In the genomic region with DNA sequence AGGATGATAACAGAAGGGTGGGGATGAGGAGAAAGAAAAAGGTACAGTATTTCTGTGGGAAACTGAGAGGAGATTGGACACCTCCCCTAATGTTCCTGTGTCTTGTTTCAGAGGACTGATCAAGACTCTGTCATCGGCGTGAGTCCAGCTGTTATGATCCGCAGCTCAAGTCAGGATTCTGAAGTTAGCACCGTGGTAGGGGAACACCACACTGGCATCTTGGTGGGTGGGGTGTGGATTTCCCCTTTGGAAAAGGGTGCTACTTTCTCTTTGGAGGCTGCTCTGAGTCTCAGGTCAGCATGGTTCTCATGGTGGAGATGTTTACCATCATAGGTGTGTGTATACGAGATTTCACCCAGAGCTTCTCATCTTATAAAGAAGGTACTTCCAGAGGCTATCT, we compare ENCODE assay signal across 23 cellular contexts. TPM values are rescaled to one million over a fixed set of nuclear protein-coding genes. Genes with fewer than 3 reads are reported as not detected.
DNase-seq lines count a peak whose midpoint lies in the region; ATAC-seq and TF ChIP-seq lines count a peak whose summit lies in the region.
"Had no signal": no experiment of that assay in that cellular context is flagged by ENCODE, and none has a peak within 500 bp of the region (broad histone marks: within the 10 kb centered on the region; RNA-seq: fewer than 3 reads in every experiment).

No MANE protein-coding gene starts in this region.

- no peaks in the 10 kb centered on the region for H3K4me1 ChIP-seq in left ventricle myocardium inferior
- H3K4me1 ChIP-seq: BE2C had no signal

- H3K4me1 Mint-ChIP-seq in activated CD4-positive, alpha-beta T cell treated with anti-CD3 and anti-CD28 coated beads for 36 hours: no peaks in the 10 kb centered on the region
- H3K4me1 Mint-ChIP-seq: CD14-positive monocyte had no signal

- no peak overlapping the region for H3K27ac ChIP-seq in left ventricle myocardium inferior (replicated peaks)

- H3K4me3 ChIP-seq in left ventricle myocardium inferior: no peak overlapping the region

- no peak for ATAC-seq in activated CD4-positive, alpha-beta T cell treated with anti-CD3 and anti-CD28 coated beads for 36 hours
- ATAC-seq in GM21529 (IDR thresholded peaks at IDR 0.05; ENCODE audit: unreplicated experiment): no peak
- ATAC-seq: HepG2, PC-3 had no signal

- no peaks in the 10 kb centered on the region for H3K27me3 ChIP-seq in left ventricle myocardium inferior (ENCODE audit: low read depth)
- H3K27me3 ChIP-seq: BE2C had no signal

- POLR2A ChIA-PET in activated CD4-positive, alpha-beta T cell treated with anti-CD3 and anti-CD28 coated beads for 36 hours (lab: Charles Lee): interaction anchor here (0.5 to 1.1 kb wide), 3 partner anchors 24 to 182 kb away, joined by 3 to 4 read pairs (median 3); partner anchors contain the start of gene DDB2

- H3K27me3 Mint-ChIP-seq in activated CD4-positive, alpha-beta T cell treated with anti-CD3 and anti-CD28 coated beads for 36 hours: no peaks in the 10 kb centered on the region
- H3K27me3 Mint-ChIP-seq: CD8-positive, alpha-beta memory T cell had no signal

- H3K36me3 ChIP-seq in left ventricle myocardium inferior: peaks cover 100% of the 10 kb centered on the region

- peak overlapping the region; percentile 37 for H3K27ac Mint-ChIP-seq in activated CD4-positive, alpha-beta T cell treated with anti-CD3 and anti-CD28 coated beads for 36 hours

- peaks cover 25% of the 10 kb centered on the region for H3K9me3 ChIP-seq in left ventricle myocardium inferior (replicated peaks)
- H3K9me3 ChIP-seq: BE2C had no signal

- peaks cover 47% of the 10 kb centered on the region for H3K36me3 Mint-ChIP-seq in activated CD4-positive, alpha-beta T cell treated with anti-CD3 and anti-CD28 coated beads for 36 hours (ENCODE audit: low read depth)

- CTCF ChIA-PET in activated CD4-positive, alpha-beta T cell treated with anti-CD3 and anti-CD28 coated beads for 36 hours (lab: Charles Lee): interaction anchor here (1.1 kb wide), 2 partner anchors 15 to 79 kb away, joined by 3 to 4 read pairs; no protein-coding TSS in a partner anchor

- no peak for TF ChIP-seq CTCF in left ventricle myocardium inferior (IDR thresholded peaks at IDR 0.05; ENCODE audit: borderline replicate concordance)

- peaks cover 7% of the 10 kb centered on the region for H3K9me3 Mint-ChIP-seq in activated CD4-positive, alpha-beta T cell treated with anti-CD3 and anti-CD28 coated beads for 36 hours (ENCODE audit: low read depth)
- H3K9me3 Mint-ChIP-seq: CD8-positive, alpha-beta memory T cell had no signal

- intact Hi-C loops in activated CD4-positive, alpha-beta T cell treated with anti-CD3 and anti-CD28 coated beads for 36 hours (cut with DNase I, micrococcal nuclease): no loop called here
- intact Hi-C loops in cardiac septum (cut with DNase I) (no loop called here), left ventricle myocardium inferior (cut with micrococcal nuclease) (no loop called here)

- DNase-seq in activated CD4-positive, alpha-beta T cell treated with anti-CD3 and anti-CD28 coated beads for 36 hours: no peak
- no peak for DNase-seq in activated CD4-positive, alpha-beta T cell treated with anti-CD3 and anti-CD28 coated beads for 4 hours
- DNase-seq in cardiac septum (ENCODE audit: low spot score): peak; percentile 56
- DNase-seq in left ventricle myocardium inferior: no peak
- peak; percentile 26 for DNase-seq in mesenteric fat pad (ENCODE audit: low spot score)
- DNase-seq in NCI-H526 (lab: John Stamatoyannopoulos, UW): no peak
- DNase-seq: 8988T; ACHN; BE2C; CD8-positive, alpha-beta memory T cell; GF-D8; H7; Karpas-422; NCI-H1417 treated with DMSO at 0.1 percent for 48 hours; NCI-H446; NCI-H524 treated with DMSO at 0.1 percent for 48 hours; NCI-H82; NK-92 treated with Interleukin-12 subunit alpha and Interleukin-12 subunit beta, amount 100 ng/mL, for 24 hours; PC-3 had no signal

- no peak overlapping the region for H3K4me3 Mint-ChIP-seq in activated CD4-positive, alpha-beta T cell treated with anti-CD3 and anti-CD28 coated beads for 36 hours
- H3K4me3 Mint-ChIP-seq: CD14-positive monocyte; CD8-positive, alpha-beta memory T cell had no signal

RNA-seq across cellular contexts. Expression of gene MADD, which starts 25.5 kb away (rescaled TPM):
- 10 to 100 TPM; 54.4 to 67.3 TPM for total RNA-seq in activated CD4-positive, alpha-beta T cell treated with anti-CD3 and anti-CD28 coated beads for 36 hours
- 33.1 TPM for total RNA-seq in cardiac septum
- total RNA-seq in left ventricle myocardium inferior: 40.9 TPM
- total RNA-seq in mesenteric fat pad: 35.7 TPM

RNA-seq across cellular contexts. Expression of gene NR1H3, which starts 37.6 kb away (rescaled TPM):
- 10 to 100 TPM in 1 of 2 experiments, 1 to 10 TPM in 1; 9.5 to 13.3 TPM for total RNA-seq in activated CD4-positive, alpha-beta T cell treated with anti-CD3 and anti-CD28 coated beads for 36 hours
- total RNA-seq in cardiac septum (7.1 TPM), left ventricle myocardium inferior (11.7 TPM), mesenteric fat pad (73.2 TPM)

RNA-seq across cellular contexts. Expression of gene ACP2, which starts 46.8 kb away (rescaled TPM):
- total RNA-seq in activated CD4-positive, alpha-beta T cell treated with anti-CD3 and anti-CD28 coated beads for 36 hours: 10 to 100 TPM; 10.2 to 11.2 TPM
- total RNA-seq in cardiac septum (17.3 TPM), left ventricle myocardium inferior (17.7 TPM), mesenteric fat pad (38.2 TPM)

RNA-seq across cellular contexts. Expression of gene MYBPC3, which starts 57.1 kb away (rescaled TPM):
- total RNA-seq in activated CD4-positive, alpha-beta T cell treated with anti-CD3 and anti-CD28 coated beads for 36 hours: not detected
- total RNA-seq in cardiac septum (1,860 TPM), left ventricle myocardium inferior (2,538 TPM), mesenteric fat pad (0.48 TPM)
- total RNA-seq: CD8-positive, alpha-beta memory T cell; H7; HepG2; HT1080; PC-3 had no signal

Comparison
In these comparisons a context has a peak if more than half of its experiments do, and no peak if none do; other contexts are left out.
1. DNase-seq: peak in cardiac septum (single experiment) and mesenteric fat pad (single experiment); none in activated CD4-positive, alpha-beta T cell treated with anti-CD3 and anti-CD28 coated beads for 36 hours (single experiment), activated CD4-positive, alpha-beta T cell treated with anti-CD3 and anti-CD28 coated beads for 4 hours (0 of 2), left ventricle myocardium inferior (single experiment) and NCI-H526 (0 of 2).